24 cellular contexts compared by ENCODE assay signal in genomic region chr18:44039826-44040225, GRCh38.
"Had no signal": no experiment of that assay in that cellular context is flagged by ENCODE, and none has a peak within 500 bp of the region (broad histone marks: within the 10 kb centered on the region; RNA-seq: fewer than 3 reads in every experiment).

No MANE protein-coding gene starts in this region.

- H3K4me3 ChIP-seq: gastroesophageal sphincter, right lobe of liver, suprapubic skin, tibial nerve had no signal

- H3K4me1 Mint-ChIP-seq: activated B cell treated with CpG ODN at 0.5 μM for 24 hours; activated CD4-positive, alpha-beta T cell treated with anti-CD3 and anti-CD28 coated beads for 36 hours; stimulated activated effector memory CD8-positive, alpha-beta T cell treated with anti-CD3 and anti-CD28 coated beads, Interleukin-12 subunit alpha, Interleukin-12 subunit beta, amount 100 ng/mL, for 72 hours; stimulated activated naive CD8-positive, alpha-beta T cell treated with anti-CD3 and anti-CD28 coated beads, Interleukin-15, amount 100 ng/mL, for 72 hours had no signal

- H3K27ac Mint-ChIP-seq: activated B cell treated with CpG ODN at 0.5 μM for 24 hours; activated CD4-positive, alpha-beta T cell treated with anti-CD3 and anti-CD28 coated beads for 36 hours; activated naive CD8-positive, alpha-beta T cell; activated T-helper 2 cell treated with anti-CD3 and anti-CD28 coated beads, Interferon-gamma antibody, Interleukin-2, Interleukin-4, amounts not matched to agents 10 μg/mL and 5 μg/mL and 100 μg/mL, durations not matched to agents 14 hours and 24 hours and 36 hours; dendritic cell treated with granulocyte-macrophage colony-stimulating factor and Interleukin-4, amounts not matched to agents 40 ng/mL and 50 ng/mL, for 4 days; nephron progenitor cell; stimulated activated effector memory CD8-positive, alpha-beta T cell treated with anti-CD3 and anti-CD28 coated beads, Interleukin-12 subunit alpha, Interleukin-12 subunit beta, amount 100 ng/mL, for 72 hours; stimulated activated naive CD8-positive, alpha-beta T cell treated with anti-CD3 and anti-CD28 coated beads, Interleukin-15, amount 100 ng/mL, for 72 hours had no signal

- H3K4me3 Mint-ChIP-seq: activated B cell treated with CpG ODN at 0.5 μM for 24 hours; activated CD4-positive, alpha-beta T cell treated with anti-CD3 and anti-CD28 coated beads for 36 hours; activated naive CD8-positive, alpha-beta T cell; activated T-cell treated with anti-CD3 and anti-CD28 coated beads, Interleukin-2, amount 50 U/mL, for 4 hours; dendritic cell treated with granulocyte-macrophage colony-stimulating factor and Interleukin-4, amounts not matched to agents 40 ng/mL and 50 ng/mL, for 4 days; nephron progenitor cell; stimulated activated effector memory CD8-positive, alpha-beta T cell treated with anti-CD3 and anti-CD28 coated beads, Interleukin-12 subunit alpha, Interleukin-12 subunit beta, amount 100 ng/mL, for 72 hours; stimulated activated naive CD8-positive, alpha-beta T cell treated with anti-CD3 and anti-CD28 coated beads, Interleukin-15, amount 100 ng/mL, for 72 hours had no signal

- H3K9me3 Mint-ChIP-seq: activated B cell treated with CpG ODN at 0.5 μM for 24 hours; dendritic cell treated with granulocyte-macrophage colony-stimulating factor and Interleukin-4, amounts not matched to agents 40 ng/mL and 50 ng/mL, for 4 days; nephron progenitor cell had no signal

- H3K36me3 Mint-ChIP-seq: activated naive CD8-positive, alpha-beta T cell; stimulated activated effector memory CD8-positive, alpha-beta T cell treated with anti-CD3 and anti-CD28 coated beads, Interleukin-12 subunit alpha, Interleukin-12 subunit beta, amount 100 ng/mL, for 72 hours had no signal

- H3K27me3 Mint-ChIP-seq: activated B cell treated with CpG ODN at 0.5 μM for 24 hours; activated CD4-positive, alpha-beta T cell treated with anti-CD3 and anti-CD28 coated beads for 36 hours; activated naive CD8-positive, alpha-beta T cell; dendritic cell treated with granulocyte-macrophage colony-stimulating factor and Interleukin-4, amounts not matched to agents 40 ng/mL and 50 ng/mL, for 4 days; stimulated activated naive CD8-positive, alpha-beta T cell treated with anti-CD3 and anti-CD28 coated beads, Interleukin-15, amount 100 ng/mL, for 72 hours had no signal

- DNase-seq: activated B cell treated with CpG ODN at 0.5 μM for 24 hours; activated CD4-positive, alpha-beta T cell treated with anti-CD3 and anti-CD28 coated beads for 36 hours; activated CD4-positive, alpha-beta T cell treated with anti-CD3 and anti-CD28 coated beads, Interleukin-2, amount 50 U/mL, for 48 hours; activated CD8-positive, alpha-beta memory T cell treated with anti-CD3 and anti-CD28 coated beads, Interleukin-2, amount 50 U/mL, for 48 hours; activated naive CD4-positive, alpha-beta T cell; activated T-cell treated with anti-CD3 and anti-CD28 coated beads, Interleukin-2, amount 50 U/mL, for 4 hours; amniotic stem cell; effector CD4-positive, alpha-beta T cell; head of caudate nucleus; hypothalamus; nephron progenitor cell; nucleus accumbens; right lobe of liver; small intestine; stimulated activated CD4-positive, alpha-beta T cell treated with anti-CD3 and anti-CD28 coated beads, Interleukin-2, amount 100 ng/mL, for 24 hours; stimulated activated naive CD8-positive, alpha-beta T cell treated with anti-CD3 and anti-CD28 coated beads, Interleukin-15, amount 100 ng/mL, for 72 hours; T-helper 9 cell had no signal
